In the genomic region with DNA sequence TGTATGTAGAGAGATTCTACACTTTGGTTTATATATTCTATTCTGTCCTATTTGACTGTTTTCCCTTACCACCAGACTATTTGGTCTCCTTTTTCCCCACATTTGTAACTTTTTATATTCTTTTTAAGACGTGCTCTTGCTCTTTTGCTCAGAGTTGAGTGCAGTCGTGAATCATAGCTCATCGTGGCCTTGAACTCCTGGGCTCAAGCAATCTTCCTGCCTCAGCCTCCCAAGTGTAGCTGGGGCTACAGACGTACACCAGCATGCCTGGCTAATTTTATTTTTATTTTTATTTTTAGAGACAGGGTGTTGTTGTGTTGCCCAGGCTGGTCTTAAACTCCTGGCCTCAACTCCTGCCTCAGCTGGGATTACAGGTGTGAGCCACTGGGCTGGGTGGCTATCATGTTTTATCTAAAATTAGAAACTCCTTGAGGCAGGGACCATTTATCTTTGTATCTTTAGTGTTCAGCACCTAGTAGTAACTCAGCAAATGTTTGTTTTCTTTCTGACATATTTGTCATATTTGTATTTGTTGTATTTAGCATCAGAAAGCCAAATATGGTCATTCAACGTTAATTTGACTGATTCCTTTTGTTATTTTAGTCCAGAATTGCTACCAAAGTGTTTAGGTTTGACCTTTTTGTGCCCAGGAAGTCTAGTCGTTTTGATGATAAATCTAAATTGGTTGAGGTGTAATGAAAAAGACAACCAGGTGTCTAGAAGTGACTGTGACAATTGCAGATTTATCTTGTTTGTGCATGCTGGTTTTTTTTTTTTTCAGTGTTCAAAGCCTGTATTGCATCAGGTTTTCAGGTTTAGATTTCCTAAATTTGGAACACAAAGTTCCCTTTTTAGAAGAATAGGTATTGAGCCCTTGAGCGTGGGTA, we compare ENCODE assay signal across 12 cellular contexts. TPM values are rescaled to one million over a fixed set of nuclear protein-coding genes. Genes with fewer than 3 reads are reported as not detected.
A peak's percentile ranks its signal among the peaks of the same experiment; 100 is the strongest.
DNase-seq lines count a peak whose midpoint lies in the region; ATAC-seq and TF ChIP-seq lines count a peak whose summit lies in the region.
"Had no signal": no experiment of that assay in that cellular context is flagged by ENCODE, and none has a peak within 500 bp of the region (broad histone marks: within the 10 kb centered on the region; RNA-seq: fewer than 3 reads in every experiment).

No MANE protein-coding gene starts in this region.

- H3K9me3 ChIP-seq in CD4-positive, alpha-beta memory T cell (ENCODE audit: control insufficient read depth in 1 of 2, low read length in 2 of 2): no peaks in the 10 kb centered on the region
- no peaks in the 10 kb centered on the region for H3K9me3 ChIP-seq in body of pancreas
- H3K9me3 ChIP-seq: MG63 had no signal

- H3K4me1 Mint-ChIP-seq in CD4-positive, alpha-beta memory T cell: peaks cover 23 to 85% (median 67%) of the 10 kb centered on the region in 4 donors
- H3K4me1 Mint-ChIP-seq in GM23338 (peaks cover 27% of the 10 kb centered on the region), activated B cell treated with CpG ODN at 0.5 μM for 24 hours (peaks cover 62% of the 10 kb centered on the region)
- peaks cover 40 to 79% (median 64%) of the 10 kb centered on the region in 4 donors for H3K4me1 Mint-ChIP-seq in naive thymus-derived CD8-positive, alpha-beta T cell

- peaks cover 100% of the 10 kb centered on the region for H3K79me2 ChIP-seq in GM23338 (replicated peaks; ENCODE audit: insufficient read depth)

- DNase-seq in CD4-positive, alpha-beta memory T cell: no peak
- no peak for DNase-seq in GM23338 (ENCODE audit: low spot score)
- DNase-seq in activated B cell treated with CpG ODN at 0.5 μM for 24 hours: no peak
- no peak for DNase-seq in naive thymus-derived CD8-positive, alpha-beta T cell
- DNase-seq in body of pancreas: no peak
- DNase-seq: activated CD4-positive, alpha-beta T cell treated with anti-CD3 and anti-CD28 coated beads, Interleukin-2, amount 50 U/mL, for 48 hours; dorsolateral prefrontal cortex; MG63 had no signal

- H2AFZ ChIP-seq in GM23338: no peak overlapping the region

- H3K27ac ChIP-seq in CD4-positive, alpha-beta memory T cell (ENCODE audit: low read depth, low read length): no peak overlapping the region
- H3K27ac ChIP-seq in GM23338 (ENCODE audit: low read depth) (0 out of 2 replicates have a peak overlapping the region, but pooled peaks have one; percentile 9), body of pancreas (no peak overlapping the region)

- POLR2A ChIA-PET in CD4-positive, alpha-beta memory T cell (lab: Charles Lee; ENCODE audit: partially characterized antibody): interaction anchor here (1.0 to 1.3 kb wide), 2 partner anchors 28 to 45 kb away, joined by 3 to 4 read pairs; a partner anchor contains a TSS
- POLR2A ChIA-PET in activated B cell treated with CpG ODN at 0.5 μM for 24 hours (lab: Charles Lee): interaction anchor here (0.7 to 1.3 kb wide), 2 partner anchors 18 to 46 kb away, joined by 3 read pairs; no protein-coding TSS in a partner anchor
- POLR2A ChIA-PET in naive thymus-derived CD8-positive, alpha-beta T cell (lab: Charles Lee): interaction anchor here (0.9 kb wide), 1 partner anchor 44 kb away, joined by 3 read pairs; a partner anchor contains a TSS

- intact Hi-C loops in CD4-positive, alpha-beta memory T cell (cut with micrococcal nuclease): no loop called here
- intact Hi-C loops in activated B cell treated with CpG ODN at 0.5 μM for 24 hours (cut with micrococcal nuclease): no loop called here
- intact Hi-C loops in body of pancreas (cut with DNase I): no loop called here

- no peaks in the 10 kb centered on the region for H3K36me3 ChIP-seq in CD4-positive, alpha-beta memory T cell (ENCODE audit: insufficient read depth, low read length)
- H3K36me3 ChIP-seq in GM23338 (ENCODE audit: insufficient read depth): no peaks in the 10 kb centered on the region
- H3K36me3 ChIP-seq in body of pancreas (replicated peaks in 1 of 2; ENCODE audit: insufficient read depth in 1 of 2, low read depth in 2 of 2): no peaks in the 10 kb centered on the region

- no peaks in the 10 kb centered on the region for H3K27me3 ChIP-seq in CD4-positive, alpha-beta memory T cell (ENCODE audit: insufficient read depth, low read length)
- H3K27me3 ChIP-seq in GM23338 (ENCODE audit: insufficient read depth): no peaks in the 10 kb centered on the region
- no peaks in the 10 kb centered on the region for H3K27me3 ChIP-seq in body of pancreas
- H3K27me3 ChIP-seq: dorsolateral prefrontal cortex, MG63 had no signal

- peak overlapping the region in 5 of 7 donors; percentile 0 to 81 (median 72) for H3K27ac Mint-ChIP-seq in CD4-positive, alpha-beta memory T cell
- H3K27ac Mint-ChIP-seq in GM23338 (peak overlapping the region; percentile 51), activated B cell treated with CpG ODN at 0.5 μM for 24 hours (peak overlapping the region; percentile 52)
- peak overlapping the region in 9 of 10 donors; percentile 18 to 82 (median 70) for H3K27ac Mint-ChIP-seq in naive thymus-derived CD8-positive, alpha-beta T cell
- H3K27ac Mint-ChIP-seq: T-helper 1 cell treated with Interleukin-12 subunit alpha and Interleukin-12 subunit beta and Interleukin-4 antibody, amounts not matched to agents 30 μg/mL and 1 μg/mL, for 36 hours had no signal

- no peak for TF ChIP-seq POLR2A in body of pancreas (IDR thresholded peaks at IDR 0.05)

- peaks cover 0 to 2% (median 0%) of the 10 kb centered on the region in 8 donors for H3K9me3 Mint-ChIP-seq in CD4-positive, alpha-beta memory T cell
- H3K9me3 Mint-ChIP-seq in GM23338 (peaks cover 9% of the 10 kb centered on the region), activated B cell treated with CpG ODN at 0.5 μM for 24 hours (no peaks in the 10 kb centered on the region)
- H3K9me3 Mint-ChIP-seq in naive thymus-derived CD8-positive, alpha-beta T cell: peaks cover 0 to under 1% (median 0%) of the 10 kb centered on the region in 9 donors

- WGBS in body of pancreas, 2 donors: 57% methylated on average over 7 of the region's 7 CpGs

- no peaks in the 10 kb centered on the region for H3F3A ChIP-seq in GM23338 (replicated peaks; ENCODE audit: low read depth)

- ATAC-seq in GM23338 (no peak), activated B cell treated with CpG ODN at 0.5 μM for 24 hours (ENCODE audit: low read depth) (no peak), GM19023 (IDR thresholded peaks at IDR 0.05; ENCODE audit: unreplicated experiment) (no peak), GM21717 (IDR thresholded peaks at IDR 0.05; ENCODE audit: unreplicated experiment) (no peak), body of pancreas (no peak), HG03045 (IDR thresholded peaks at IDR 0.05; ENCODE audit: unreplicated experiment) (no peak)
- no peak for ATAC-seq in naive thymus-derived CD8-positive, alpha-beta T cell

- peaks cover 18% of the 10 kb centered on the region; the same call in 1 of the 2 replicates for H4K20me1 ChIP-seq in GM23338 (replicated peaks; ENCODE audit: insufficient read depth)

- no peaks in the 10 kb centered on the region for H3K9me2 ChIP-seq in GM23338 (ENCODE audit: insufficient read depth)

- CTCF ChIA-PET in CD4-positive, alpha-beta memory T cell (lab: Charles Lee; ENCODE audit: partially characterized antibody): interaction anchor here (0.6 to 1.6 kb wide), 2 partner anchors 102 to 210 kb away, joined by 3 to 4 read pairs; no protein-coding TSS in a partner anchor
- CTCF ChIA-PET in activated B cell treated with CpG ODN at 0.5 μM for 24 hours (lab: Charles Lee): no interaction called here

- peak overlapping the region in 5 of 8 donors; percentile 9 to 68 (median 35) for H3K4me3 Mint-ChIP-seq in CD4-positive, alpha-beta memory T cell
- H3K4me3 Mint-ChIP-seq in GM23338 (no peak overlapping the region), activated B cell treated with CpG ODN at 0.5 μM for 24 hours (no peak overlapping the region)
- peak overlapping the region in 9 of 10 donors; percentile 12 to 69 (median 54) for H3K4me3 Mint-ChIP-seq in naive thymus-derived CD8-positive, alpha-beta T cell

- no peak overlapping the region for H3K4me2 ChIP-seq in GM23338

- H3K27me3 Mint-ChIP-seq in CD4-positive, alpha-beta memory T cell: no peaks in the 10 kb centered on the region
- H3K27me3 Mint-ChIP-seq in GM23338 (ENCODE audit: insufficient read depth, low read depth, poor library complexity) (peaks cover 2% of the 10 kb centered on the region), activated B cell treated with CpG ODN at 0.5 μM for 24 hours (no peaks in the 10 kb centered on the region)
- H3K27me3 Mint-ChIP-seq in naive thymus-derived CD8-positive, alpha-beta T cell: peaks cover 0 to 1% (median 0%) of the 10 kb centered on the region in 5 donors

- H3K4me1 ChIP-seq in CD4-positive, alpha-beta memory T cell (ENCODE audit: insufficient read depth, low read length): peaks cover 69% of the 10 kb centered on the region
- H3K4me1 ChIP-seq in GM23338 (ENCODE audit: insufficient read depth): peaks cover 21% of the 10 kb centered on the region
- H3K4me1 ChIP-seq in body of pancreas: peaks cover 27% of the 10 kb centered on the region

- no peak overlapping the region for H3K4me3 ChIP-seq in CD4-positive, alpha-beta memory T cell (ENCODE audit: low read length in 2 of 2)
- H3K4me3 ChIP-seq in GM23338 (no peak overlapping the region), body of pancreas (no peak overlapping the region)
- H3K4me3 ChIP-seq: MG63 had no signal

- H3K36me3 Mint-ChIP-seq in CD4-positive, alpha-beta memory T cell: peaks cover 15 to 16% of the 10 kb centered on the region in 2 donors
- H3K36me3 Mint-ChIP-seq in GM23338 (ENCODE audit: low read depth): peaks cover 21% of the 10 kb centered on the region
- peaks cover 29% of the 10 kb centered on the region for H3K36me3 Mint-ChIP-seq in activated B cell treated with CpG ODN at 0.5 μM for 24 hours (ENCODE audit: low read depth)
- peaks cover 4 to 37% (median 6%) of the 10 kb centered on the region in 3 donors for H3K36me3 Mint-ChIP-seq in naive thymus-derived CD8-positive, alpha-beta T cell

- no peak for TF ChIP-seq CTCF in GM23338 (conservative IDR thresholded peaks at IDR 0.05; ENCODE audit: low read depth in 2 of 2)
- no peak for TF ChIP-seq CTCF in activated B cell treated with CpG ODN at 0.5 μM for 24 hours (IDR thresholded peaks at IDR 0.05)
- no peak for TF ChIP-seq CTCF in body of pancreas (IDR thresholded peaks at IDR 0.05)

RNA-seq across cellular contexts. Expression of a gene that starts 44.3 kb away (rescaled TPM):
- 10 to 100 TPM; 96.7 to 98.7 TPM for total RNA-seq in CD4-positive, alpha-beta memory T cell
- polyA plus RNA-seq in CD4-positive, alpha-beta memory T cell: 10 to 100 TPM; 30.6 to 47.8 TPM
- total RNA-seq in GM23338 (2014; rRNA removed; shearing (Covaris generic)): 26.4 and 29.1 TPM in 2 replicates
- 10.8 and 15.6 TPM in 2 replicates for polyA plus RNA-seq in GM23338 (2016; fragmentation: Nextera tagmentation; extraction: Ambion mirVana)
- 77.9 and 88.5 TPM in 2 replicates for total RNA-seq in activated B cell treated with CpG ODN at 0.5 μM for 24 hours
- total RNA-seq in naive thymus-derived CD8-positive, alpha-beta T cell: 100 to 1,000 TPM; 127 to 135 TPM
- polyA plus RNA-seq in naive thymus-derived CD8-positive, alpha-beta T cell: 10 to 100 TPM; 50.3 to 53.8 (median 50.9) TPM
- total RNA-seq in body of pancreas: 10 to 100 TPM; 17.8 to 52.7 TPM

Comparison
In these comparisons a context has a peak if more than half of its experiments do, and no peak if none do; other contexts are left out.
1. H3K4me3 Mint-ChIP-seq: peak in CD4-positive, alpha-beta memory T cell (5 of 8) and naive thymus-derived CD8-positive, alpha-beta T cell (9 of 10); none in GM23338 (single experiment) and activated B cell treated with CpG ODN at 0.5 μM for 24 hours (single experiment).
2. Peak in every context shown above with its lines, with median percentiles within 50 percentile points of each other: H3K27ac Mint-ChIP-seq.